9 cellular contexts compared by ENCODE assay signal in the genomic region with DNA sequence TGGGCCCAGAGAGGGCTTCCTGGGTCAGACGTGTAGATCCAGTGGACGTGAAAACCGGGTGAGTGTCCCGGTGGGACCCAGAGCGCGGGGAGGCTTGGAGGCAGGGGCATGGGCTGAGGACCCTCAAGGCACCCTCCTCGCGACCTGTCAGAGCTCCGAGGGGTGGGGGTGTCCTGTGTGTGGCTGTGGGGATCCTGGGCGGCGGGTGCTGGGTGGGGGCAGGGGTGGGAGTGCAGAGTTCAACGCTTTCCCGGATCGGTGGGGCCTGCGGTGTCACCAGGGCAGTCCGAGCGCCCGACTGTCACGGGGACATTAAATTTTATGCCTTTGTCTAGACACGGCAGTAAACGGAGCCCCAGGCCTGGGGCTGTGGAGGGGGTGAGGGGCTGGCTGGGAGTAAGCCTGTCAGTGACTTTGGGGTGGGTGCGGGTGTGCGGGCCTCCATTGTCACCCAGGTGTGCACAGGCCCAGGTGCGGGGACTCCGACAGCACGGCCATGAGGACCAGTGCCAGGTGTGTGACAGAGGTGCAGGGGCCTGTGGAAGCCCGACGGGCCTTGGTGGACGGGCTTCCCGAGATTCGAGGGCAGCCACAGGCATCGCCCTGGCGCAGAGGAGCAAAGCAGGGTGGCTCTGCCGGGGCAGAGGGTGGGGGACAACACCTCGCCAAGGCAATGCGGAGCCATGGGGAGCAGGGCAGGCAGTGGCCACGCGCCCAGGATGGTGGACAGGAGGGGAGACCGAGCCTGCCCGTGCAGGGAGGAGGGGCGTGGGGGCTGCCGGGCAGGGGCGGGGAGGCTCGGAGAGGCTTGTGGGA. TPM values are rescaled to one million over a fixed set of nuclear protein-coding genes. Genes with fewer than 3 reads are reported as not detected.
DNase-seq lines count a peak whose midpoint lies in the region; FAIRE-seq and TF ChIP-seq lines count a peak whose summit lies in the region.
"Had no signal": no experiment of that assay in that cellular context is flagged by ENCODE, and none has a peak within 500 bp of the region (broad histone marks: within the 10 kb centered on the region; RNA-seq: fewer than 3 reads in every experiment).

No MANE protein-coding gene starts in this region.

- no peaks in the 10 kb centered on the region for H3K36me3 Mint-ChIP-seq in T-helper 2 cell treated with Interferon-gamma antibody and Interleukin-4, amounts not matched to agents 5 μg/mL and 100 μg/mL, for 36 hours (ENCODE audit: low read depth)

- H3K27ac ChIP-seq in ascending aorta (peak overlapping the region in 1 of 2 donors; percentile 53), thymus (ENCODE audit: low read depth) (no peak overlapping the region)

- peak overlapping the region; percentile 55 for H3K27ac Mint-ChIP-seq in T-helper 2 cell treated with Interferon-gamma antibody and Interleukin-4, amounts not matched to agents 5 μg/mL and 100 μg/mL, for 36 hours

- H3K4me3 ChIP-seq in ascending aorta: peak overlapping the region; percentile 69 to 91
- peak overlapping the region; percentile 54 for H3K4me3 ChIP-seq in thymus (ENCODE audit: low read length)

- no peak for TF ChIP-seq CTCF in ascending aorta (IDR thresholded peaks at IDR 0.05)

- peaks cover 31% of the 10 kb centered on the region for H3K27me3 Mint-ChIP-seq in T-helper 2 cell treated with Interferon-gamma antibody and Interleukin-4, amounts not matched to agents 5 μg/mL and 100 μg/mL, for 36 hours (ENCODE audit: low read depth)

- H3K9me3 Mint-ChIP-seq in T-helper 2 cell treated with Interferon-gamma antibody and Interleukin-4, amounts not matched to agents 5 μg/mL and 100 μg/mL, for 36 hours: no peaks in the 10 kb centered on the region

- peaks cover 8% of the 10 kb centered on the region for H3K4me1 Mint-ChIP-seq in T-helper 2 cell treated with Interferon-gamma antibody and Interleukin-4, amounts not matched to agents 5 μg/mL and 100 μg/mL, for 36 hours (ENCODE audit: low read depth)

- 41% methylated on average over 44 of the region's 44 CpGs for WGBS in thymus

- no peak for DNase-seq in T-helper 2 cell treated with Interferon-gamma antibody and Interleukin-4, amounts not matched to agents 5 μg/mL and 100 μg/mL, for 36 hours (ENCODE audit: low spot score)
- DNase-seq in T-helper 2 cell: no peak
- no peak for DNase-seq in ascending aorta (ENCODE audit: low spot score in 2 of 2)
- peak; percentile 76 for DNase-seq in left kidney (ENCODE audit: low read depth, low spot score)
- no peak for DNase-seq in RCC 7860 (ENCODE audit: low spot score)
- no peak for DNase-seq in NCI-H128 (lab: John Stamatoyannopoulos, UW; ENCODE audit: unreplicated experiment)
- no peak for DNase-seq in globus pallidus (ENCODE audit: low spot score)

- intact Hi-C loops in ascending aorta (cut with DNase I): loop anchor here (1.0 to 5.0 kb wide), 5 partner anchors 37 to 435 kb away; a partner anchor contains a TSS

- peaks cover 12 to 21% of the 10 kb centered on the region in 2 donors for H3K4me1 ChIP-seq in ascending aorta
- H3K4me1 ChIP-seq in thymus (ENCODE audit: control insufficient read depth, insufficient read depth, low read length): peaks cover 3% of the 10 kb centered on the region

- no peak for FAIRE-seq in RCC 7860 (lab: Jason Lieb, UNC)
- FAIRE-seq: TTC549 had no signal

- peak overlapping the region; percentile 75 for H3K4me3 Mint-ChIP-seq in T-helper 2 cell treated with Interferon-gamma antibody and Interleukin-4, amounts not matched to agents 5 μg/mL and 100 μg/mL, for 36 hours

- H3K9me3 ChIP-seq in ascending aorta: no peaks in the 10 kb centered on the region
- H3K9me3 ChIP-seq in thymus (ENCODE audit: control insufficient read depth): no peaks in the 10 kb centered on the region

- H3K36me3 ChIP-seq in ascending aorta: no peaks in the 10 kb centered on the region
- no peaks in the 10 kb centered on the region for H3K36me3 ChIP-seq in thymus (ENCODE audit: control insufficient read depth, insufficient read depth)

- H3K27me3 ChIP-seq in ascending aorta (no peaks in the 10 kb centered on the region), thymus (ENCODE audit: control insufficient read depth, insufficient read depth) (peaks cover 53% of the 10 kb centered on the region)

RNA-seq across cellular contexts. Expression of a gene that starts 1.2 kb away (rescaled TPM):
- 34.6 TPM for total RNA-seq in ascending aorta
- 2.1 TPM for polyA plus RNA-seq in thymus

RNA-seq across cellular contexts. Expression of a gene that starts 36.5 kb away (rescaled TPM):
- total RNA-seq in ascending aorta: 12.7 TPM
- 23.3 TPM for polyA plus RNA-seq in thymus

RNA-seq across cellular contexts. Expression of a gene that starts 40.9 kb away (rescaled TPM):
- 106 TPM for total RNA-seq in ascending aorta
- polyA plus RNA-seq in thymus: 471 TPM

RNA-seq across cellular contexts. Expression of a gene that starts 53.0 kb away (rescaled TPM):
- total RNA-seq in ascending aorta: 665 TPM
- polyA plus RNA-seq in thymus: 89.7 TPM
